ENCODE assay signal across 9 cellular contexts in genomic region chr14:45998554-45998953, GRCh38.
"Had no signal": no experiment of that assay in that cellular context is flagged by ENCODE, and none has a peak within 500 bp of the region (broad histone marks: within the 10 kb centered on the region; RNA-seq: fewer than 3 reads in every experiment).

No MANE protein-coding gene starts in this region.

- H3K4me3 Mint-ChIP-seq: H9 had no signal

- H3K4me2 ChIP-seq: KMS-11 had no signal

- H3K4me3 ChIP-seq: GM23248 had no signal

- H2AFZ ChIP-seq: GM23248 had no signal

- H3K27ac ChIP-seq: GM23248, HL-60, KMS-11 had no signal

- H3K9me3 Mint-ChIP-seq: H9 had no signal

- DNase-seq: GM23248, H9, HCEC 1CT, IMR-90, KBM-7 had no signal

- H3K4me1 Mint-ChIP-seq: H9 had no signal

- FAIRE-seq: H1, H54 had no signal

- H3K9ac ChIP-seq: GM23248, KMS-11 had no signal

- H3K27ac Mint-ChIP-seq: H9 had no signal
